In genomic region chr2:144372484-144373195, GRCh38 we compare ENCODE assay signal across 12 cellular contexts.
A peak's percentile ranks its signal among the peaks of the same experiment; 100 is the strongest.
DNase-seq lines count a peak whose midpoint lies in the region; ATAC-seq and TF ChIP-seq lines count a peak whose summit lies in the region.
"Had no signal": no experiment of that assay in that cellular context is flagged by ENCODE, and none has a peak within 500 bp of the region (broad histone marks: within the 10 kb centered on the region; RNA-seq: fewer than 3 reads in every experiment).

No MANE protein-coding gene starts in this region.

- intact Hi-C loops in CD14-positive monocyte (cut with micrococcal nuclease) = no loop called here
- intact Hi-C loops in esophagus squamous epithelium (cut with DNase I) = no loop called here

- peak overlapping the region; percentile 20 for H3K4me2 ChIP-seq in osteoblast (ENCODE audit: insufficient read depth, low read length)

- H3K9me3 Mint-ChIP-seq in CD14-positive monocyte (no peaks in the 10 kb centered on the region), nephron progenitor cell (no peaks in the 10 kb centered on the region)

- H3K4me3 ChIP-seq in esophagus squamous epithelium (peak overlapping the region in 1 of 4 donors; percentile 34), osteoblast (ENCODE audit: insufficient read depth, low read length) (no peak overlapping the region)

- no peak for TF ChIP-seq CTCF in CD14-positive monocyte (IDR thresholded peaks at IDR 0.05)
- TF ChIP-seq CTCF in esophagus squamous epithelium (IDR thresholded peaks at IDR 0.05) = no peak
- TF ChIP-seq CTCF in osteoblast (IDR thresholded peaks at IDR 0.05; ENCODE audit: extremely low read depth, low read depth, low read length) = no peak
- TF ChIP-seq CTCF in nephron progenitor cell (IDR thresholded peaks at IDR 0.05) = no peak

- 56 to 64% methylated on average over 10 of the region's 10 CpGs for WGBS in esophagus squamous epithelium, 2 donors

- H3K27me3 ChIP-seq in esophagus squamous epithelium = no peaks in the 10 kb centered on the region
- H3K27me3 ChIP-seq in osteoblast (ENCODE audit: insufficient read depth, low read length) = no peaks in the 10 kb centered on the region
- H3K27me3 ChIP-seq: tibial nerve had no signal

- H3K36me3 Mint-ChIP-seq in CD14-positive monocyte = no peaks in the 10 kb centered on the region
- no peaks in the 10 kb centered on the region for H3K36me3 Mint-ChIP-seq in nephron progenitor cell (ENCODE audit: low read depth)

- peak overlapping the region in 3 of 4 donors; percentile 34 to 58 (median 58) for H3K27ac ChIP-seq in esophagus squamous epithelium
- no peak overlapping the region for H3K27ac ChIP-seq in osteoblast (ENCODE audit: low read depth, low read length)

- H3K4me3 Mint-ChIP-seq in CD14-positive monocyte (peak overlapping the region; percentile 6 to 76), nephron progenitor cell (no peak overlapping the region)

- no peak for DNase-seq in CD14-positive monocyte (ENCODE audit: low spot score)
- peak; percentile 23 to 47 for DNase-seq in NOMO-1 (lab: John Stamatoyannopoulos, UW; ENCODE audit: unreplicated experiment in 2 of 2)
- DNase-seq in esophagus squamous epithelium (lab: John Stamatoyannopoulos, UW) = no peak
- DNase-seq in osteoblast (ENCODE audit: insufficient read length, low spot score, missing footprints) = no peak
- no peak for DNase-seq in T1000 (lab: John Stamatoyannopoulos, UW)
- no peak for DNase-seq in SW 1271 (lab: John Stamatoyannopoulos, UW)
- DNase-seq in nephron progenitor cell = no peak
- DNase-seq: activated naive CD4-positive, alpha-beta T cell; NCI-H1048; stimulated activated CD4-positive, alpha-beta T cell treated with anti-CD3 and anti-CD28 coated beads, Interleukin-4, amount 100 ng/mL, for 4 hours had no signal

- H3K9me3 ChIP-seq in esophagus squamous epithelium = no peaks in the 10 kb centered on the region
- H3K9me3 ChIP-seq in osteoblast (ENCODE audit: low read depth, low read length) = no peaks in the 10 kb centered on the region
- H3K9me3 ChIP-seq: tibial nerve had no signal

- no peak for ATAC-seq in HG02870 (IDR thresholded peaks at IDR 0.05; ENCODE audit: unreplicated experiment)

- H3K27me3 Mint-ChIP-seq in CD14-positive monocyte (ENCODE audit: low read depth in 3 of 3) (peaks cover 0 to 2% (median 0%) of the 10 kb centered on the region in 3 donors), nephron progenitor cell (ENCODE audit: low read depth, poor library complexity) (no peaks in the 10 kb centered on the region)

- no peak for TF ChIP-seq POLR2A in esophagus squamous epithelium (IDR thresholded peaks at IDR 0.05)

- H4K20me1 ChIP-seq in osteoblast (ENCODE audit: insufficient read depth, low read length) = no peaks in the 10 kb centered on the region

- peak overlapping the region; percentile 27 for H2AFZ ChIP-seq in osteoblast (ENCODE audit: low read length)

- H3K79me2 ChIP-seq in osteoblast (ENCODE audit: insufficient read depth, low read length) = no peaks in the 10 kb centered on the region

- H3K4me1 ChIP-seq in esophagus squamous epithelium (peaks cover 0 to 16% (median 0%) of the 10 kb centered on the region in 3 donors), osteoblast (ENCODE audit: insufficient read depth, low read length) (peaks cover 10% of the 10 kb centered on the region)

- H3K4me1 Mint-ChIP-seq in CD14-positive monocyte = peaks cover 47% of the 10 kb centered on the region
- peaks cover 51% of the 10 kb centered on the region for H3K4me1 Mint-ChIP-seq in nephron progenitor cell

- H3K27ac Mint-ChIP-seq in CD14-positive monocyte (peak overlapping the region in 4 of 7 donors; percentile 20 to 83 (median 60)), nephron progenitor cell (no peak overlapping the region)

- no peaks in the 10 kb centered on the region for H3K36me3 ChIP-seq in esophagus squamous epithelium
- no peaks in the 10 kb centered on the region for H3K36me3 ChIP-seq in osteoblast (ENCODE audit: insufficient read depth, low read length)
- H3K36me3 ChIP-seq: tibial nerve had no signal

Comparison
In these comparisons a context has a peak if more than half of its experiments do, and no peak if none do; other contexts are left out.
1. DNase-seq: peak in NOMO-1 (2 of 2); none in CD14-positive monocyte (single experiment), esophagus squamous epithelium (single experiment), osteoblast (single experiment), T1000 (single experiment), SW 1271 (0 of 2) and nephron progenitor cell (single experiment).